24 cellular contexts compared by ENCODE assay signal in the genomic region with DNA sequence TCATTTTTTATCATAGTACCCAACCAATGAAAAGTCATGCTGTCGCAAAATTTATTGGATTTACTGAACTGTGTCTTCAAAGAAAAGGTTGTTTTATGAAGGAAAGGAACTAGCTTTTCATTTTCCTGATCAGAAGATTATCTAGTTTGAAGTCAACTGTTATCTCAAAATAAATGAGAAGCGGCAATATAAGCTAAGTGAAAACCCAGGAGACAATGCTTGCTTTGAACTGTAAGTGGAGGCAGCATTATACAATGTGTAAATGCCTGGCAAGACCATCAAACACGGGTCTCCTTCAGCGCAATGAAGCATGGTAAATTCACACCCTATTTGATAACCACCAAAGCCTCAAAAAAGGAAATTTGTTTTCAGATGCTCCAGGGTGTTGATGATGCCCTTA.
"Had no signal": no experiment of that assay in that cellular context is flagged by ENCODE, and none has a peak within 500 bp of the region (broad histone marks: within the 10 kb centered on the region; RNA-seq: fewer than 3 reads in every experiment).

No MANE protein-coding gene starts in this region.

- H3K36me3 ChIP-seq: cardiac muscle cell, MG63, SJCRH30 had no signal

- DNase-seq: activated CD4-positive, alpha-beta memory T cell treated with anti-CD3 and anti-CD28 coated beads for 36 hours; activated CD4-positive, alpha-beta T cell treated with anti-CD3 and anti-CD28 coated beads, Interleukin-2, amount 10 ng/mL, durations not matched to agents 7 days and 5 days; activated CD4-positive, CD25-positive, alpha-beta regulatory T cell; activated CD8-positive, alpha-beta memory T cell treated with anti-CD3 and anti-CD28 coated beads for 24 hours; activated effector memory CD4-positive, alpha-beta T cell treated with anti-CD3 and anti-CD28 coated beads, Interleukin-2, amount 50 U/mL, for 16 hours; activated naive CD4-positive, alpha-beta T cell treated with Interleukin-2 at 50 U/mL for 16 hours; activated T-cell treated with anti-CD3 and anti-CD28 coated beads, Interleukin-2, amount 50 U/mL, for 4 hours; amygdala; MG63; MV-4-11; NCI-H1092 treated with DMSO at 0.1 percent for 48 hours; NCI-H1417 treated with DMSO at 0.1 percent for 48 hours; NCI-H1694; NCI-H2029; NCI-H345; NCI-H510A; NCI-H526 treated with DMSO at 0.1 percent for 48 hours; NCI-H82; SJCRH30; SK-N-SH; T-helper 1 cell had no signal

- H3K36me3 Mint-ChIP-seq: activated CD4-positive, alpha-beta memory T cell treated with anti-CD3 and anti-CD28 coated beads for 36 hours; activated naive CD4-positive, alpha-beta T cell treated with anti-CD3 and anti-CD28 coated beads, Interleukin-2, amount 50 U/mL, for 72 hours; brain had no signal

- H3K4me3 ChIP-seq: cardiac muscle cell, MG63, SJCRH30 had no signal

- H3K4me1 ChIP-seq: SJCRH30 had no signal

- H3K9me3 Mint-ChIP-seq: activated CD4-positive, alpha-beta memory T cell treated with anti-CD3 and anti-CD28 coated beads for 36 hours; activated CD4-positive, alpha-beta T cell treated with anti-CD3 and anti-CD28 coated beads, Interleukin-2, amount 10 ng/mL, durations not matched to agents 7 days and 5 days; activated naive CD4-positive, alpha-beta T cell treated with anti-CD3 and anti-CD28 coated beads, Interleukin-2, amount 50 U/mL, for 72 hours; activated T-cell treated with anti-CD3 and anti-CD28 coated beads, Interleukin-2, amount 50 U/mL, for 4 hours; brain had no signal

- H3K27me3 ChIP-seq: cardiac muscle cell, MG63, SJCRH30 had no signal

- ATAC-seq: activated naive CD4-positive, alpha-beta T cell treated with anti-CD3 and anti-CD28 coated beads, Interleukin-2, amount 50 U/mL, for 72 hours; activated T-cell treated with anti-CD3 and anti-CD28 coated beads, Interleukin-2, amount 50 U/mL, for 4 hours had no signal

- H3K27ac ChIP-seq: cardiac muscle cell, SJCRH30 had no signal

- H3K4me2 ChIP-seq: SK-N-SH had no signal

- H3K9me2 ChIP-seq: SK-N-SH had no signal

- H3K27ac Mint-ChIP-seq: activated CD4-positive, alpha-beta memory T cell treated with anti-CD3 and anti-CD28 coated beads for 36 hours; activated CD4-positive, alpha-beta T cell treated with anti-CD3 and anti-CD28 coated beads, Interleukin-2, amount 10 ng/mL, durations not matched to agents 7 days and 5 days; activated naive CD4-positive, alpha-beta T cell treated with anti-CD3 and anti-CD28 coated beads, Interleukin-2, amount 50 U/mL, for 72 hours; brain had no signal

- H3K4me3 Mint-ChIP-seq: activated CD4-positive, alpha-beta memory T cell treated with anti-CD3 and anti-CD28 coated beads for 36 hours; activated CD4-positive, alpha-beta T cell treated with anti-CD3 and anti-CD28 coated beads, Interleukin-2, amount 10 ng/mL, durations not matched to agents 7 days and 5 days; activated T-cell treated with anti-CD3 and anti-CD28 coated beads, Interleukin-2, amount 50 U/mL, for 4 hours; brain had no signal

- H3K9me3 ChIP-seq: MG63, SJCRH30, SK-N-SH had no signal

- H3K4me1 Mint-ChIP-seq: activated CD4-positive, alpha-beta T cell treated with anti-CD3 and anti-CD28 coated beads, Interleukin-2, amount 10 ng/mL, durations not matched to agents 7 days and 5 days had no signal
